In the genomic region with DNA sequence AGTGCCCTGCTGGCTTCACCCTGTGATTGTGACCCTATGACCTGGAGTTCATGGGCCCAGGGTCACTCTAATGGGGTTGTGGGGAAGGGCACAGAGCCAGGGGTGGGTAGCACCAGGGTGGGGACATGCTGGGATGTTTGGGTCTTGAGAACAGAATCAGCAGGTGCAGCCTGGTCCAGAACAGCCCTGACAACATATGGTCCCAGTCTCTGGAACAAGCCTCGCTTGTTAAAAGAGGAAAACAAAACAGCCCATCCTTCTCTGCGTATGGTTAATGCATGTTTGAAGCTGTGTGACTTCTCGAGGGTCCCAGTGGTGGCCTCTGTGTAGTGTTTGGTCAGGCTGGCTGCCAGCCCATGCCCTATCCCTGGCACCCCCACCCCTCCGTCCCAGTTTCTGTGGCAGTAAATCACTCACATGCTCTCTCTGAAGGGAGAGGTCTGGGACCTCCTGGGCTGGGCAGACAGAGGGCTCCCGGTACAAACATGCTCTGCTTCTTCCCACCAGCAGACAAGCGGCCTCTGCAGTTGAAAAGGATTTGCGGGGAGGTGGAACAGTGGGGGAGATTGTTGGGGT, we compare ENCODE assay signal across 27 cellular contexts.
"Had no signal": no experiment of that assay in that cellular context is flagged by ENCODE, and none has a peak within 500 bp of the region (broad histone marks: within the 10 kb centered on the region; RNA-seq: fewer than 3 reads in every experiment).

No MANE protein-coding gene starts in this region.

- ATAC-seq: activated T-cell treated with anti-CD3 and anti-CD28 coated beads, Interleukin-2, amount 50 U/mL, for 72 hours; gastrocnemius medialis; mucosa of descending colon; stimulated activated naive B cell treated with anti-CD40 and anti-IgM and Interleukin-4, amounts not matched to agents 10 μg/mL and 1 μg/mL and 100 μg/mL, for 72 hours had no signal

- H3K27ac ChIP-seq: colonic mucosa, gastrocnemius medialis, left ventricle myocardium inferior, parathyroid adenoma, right atrium auricular region, tibial nerve had no signal

- H3K9ac ChIP-seq: parathyroid adenoma had no signal

- H3K4me2 ChIP-seq: smooth muscle cell had no signal

- H3K27me3 ChIP-seq: colonic mucosa, gastrocnemius medialis, right atrium auricular region had no signal

- DNase-seq: activated CD4-positive, alpha-beta T cell treated with anti-CD3 and anti-CD28 coated beads for 4 hours; activated CD4-positive, alpha-beta T cell treated with anti-CD3 and anti-CD28 coated beads, Interleukin-2, amount 50 U/mL, for 4 hours; activated naive CD4-positive, alpha-beta T cell; activated T-cell treated with anti-CD3 and anti-CD28 coated beads for 4 hours; activated T-cell treated with anti-CD3 and anti-CD28 coated beads, Interleukin-2, amount 50 U/mL, for 72 hours; anterior cingulate cortex; colonic mucosa; effector CD8-positive, alpha-beta T cell; erythroblast; gastrocnemius medialis; glutamatergic neuron; left ventricle myocardium inferior; mesendoderm; mucosa of descending colon; nucleus accumbens; stimulated activated CD4-positive, alpha-beta T cell treated with anti-CD3 and anti-CD28 coated beads, Interleukin-1b, Interleukin-23, amount 100 ng/mL, for 48 hours; stimulated activated CD4-positive, alpha-beta T cell treated with anti-CD3 and anti-CD28 coated beads, Interleukin-4, amount 100 ng/mL, for 4 hours; stimulated activated CD8-positive, alpha-beta memory T cell treated with anti-CD3 and anti-CD28 coated beads, Interleukin-4, amount 100 ng/mL, for 48 hours; stimulated activated naive B cell treated with anti-CD40 and anti-IgM and Interleukin-4, amounts not matched to agents 10 μg/mL and 1 μg/mL and 100 μg/mL, for 72 hours had no signal

- H2AFZ ChIP-seq: parathyroid adenoma had no signal

- H3K4me3 Mint-ChIP-seq: activated naive CD8-positive, alpha-beta T cell; activated T-cell treated with anti-CD3 and anti-CD28 coated beads, Interleukin-2, amount 50 U/mL, for 72 hours; central memory CD8-positive, alpha-beta T cell; natural killer cell treated with Interleukin-12 subunit alpha and Interleukin-12 subunit beta and Interleukin-15 and Interleukin-18, amount 100 ng/mL, for 72 hours; stimulated activated naive B cell treated with anti-CD40 and anti-IgM and Interleukin-4, amounts not matched to agents 10 μg/mL and 1 μg/mL and 100 μg/mL, for 72 hours had no signal

- H3K36me3 ChIP-seq: colonic mucosa, gastrocnemius medialis, left ventricle myocardium inferior, right atrium auricular region, tibial nerve had no signal

- H3K79me2 ChIP-seq: parathyroid adenoma had no signal

- H3K4me3 ChIP-seq: colonic mucosa, gastrocnemius medialis, left ventricle myocardium inferior, lung, mucosa of descending colon, right atrium auricular region, smooth muscle cell, tibial nerve had no signal

- H3K27ac Mint-ChIP-seq: activated naive CD8-positive, alpha-beta T cell; activated T-cell treated with anti-CD3 and anti-CD28 coated beads, Interleukin-2, amount 50 U/mL, for 72 hours; natural killer cell treated with Interleukin-12 subunit alpha and Interleukin-12 subunit beta and Interleukin-15 and Interleukin-18, amount 100 ng/mL, for 72 hours; stimulated activated naive B cell treated with anti-CD40 and anti-IgM and Interleukin-4, amounts not matched to agents 10 μg/mL and 1 μg/mL and 100 μg/mL, for 72 hours had no signal

- H3K4me1 ChIP-seq: colonic mucosa, gastrocnemius medialis, left ventricle myocardium inferior, parathyroid adenoma, right atrium auricular region, tibial nerve had no signal

- H3K9me3 ChIP-seq: colonic mucosa, gastrocnemius medialis, mucosa of descending colon had no signal

- H3K36me3 Mint-ChIP-seq: activated naive CD8-positive, alpha-beta T cell; stimulated activated naive B cell treated with anti-CD40 and anti-IgM and Interleukin-4, amounts not matched to agents 10 μg/mL and 1 μg/mL and 100 μg/mL, for 72 hours had no signal

- H3K4me1 Mint-ChIP-seq: central memory CD8-positive, alpha-beta T cell; stimulated activated naive B cell treated with anti-CD40 and anti-IgM and Interleukin-4, amounts not matched to agents 10 μg/mL and 1 μg/mL and 100 μg/mL, for 72 hours had no signal
